Comparison of ENCODE assay signal across 26 cellular contexts in genomic region chr5:13511442-13511841, GRCh38.
"Had no signal": no experiment of that assay in that cellular context is flagged by ENCODE, and none has a peak within 500 bp of the region (broad histone marks: within the 10 kb centered on the region; RNA-seq: fewer than 3 reads in every experiment).

No MANE protein-coding gene starts in this region.

- H3K36me3 ChIP-seq: cardiac muscle cell, colonic mucosa, gastroesophageal sphincter, neutrophil, ovary, right lobe of liver, tibial artery had no signal

- DNase-seq: activated CD4-positive, alpha-beta T cell treated with anti-CD3 and anti-CD28 coated beads for 4 hours; activated CD4-positive, alpha-beta T cell treated with anti-CD3 and anti-CD28 coated beads, Interleukin-2, amount 50 U/mL, for 4 hours; activated CD4-positive, CD25-positive, alpha-beta regulatory T cell; activated effector memory CD4-positive, alpha-beta T cell treated with Interleukin-2 at 50 U/mL for 16 hours; activated naive CD4-positive, alpha-beta T cell treated with Interleukin-2 at 50 U/mL for 16 hours; activated T-cell treated with anti-CD3 and anti-CD28 coated beads for 4 hours; anterior cingulate cortex; cerebellar nuclear complex; colonic mucosa; effector CD8-positive, alpha-beta T cell; erythroblast; head of caudate nucleus; hippocampal formation; left colon; naive B cell; nephron progenitor cell; ovary; right lobe of liver; stimulated activated CD4-positive, alpha-beta T cell treated with anti-CD3 and anti-CD28 coated beads, Interleukin-12 subunit alpha, Interleukin-12 subunit beta, amount 100 ng/mL, for 4 hours; stimulated activated CD4-positive, alpha-beta T cell treated with anti-CD3 and anti-CD28 coated beads, Interleukin-4, amount 100 ng/mL, for 1 hour; stimulated activated naive CD8-positive, alpha-beta T cell treated with anti-CD3 and anti-CD28 coated beads, Interleukin-15, amount 100 ng/mL, for 72 hours; T-helper 1 cell; tibial artery had no signal

- H3K27me3 ChIP-seq: cardiac muscle cell, colonic mucosa, gastroesophageal sphincter, neutrophil, ovary, right lobe of liver, tibial artery had no signal

- H3K4me3 ChIP-seq: cardiac muscle cell, colonic mucosa, gastroesophageal sphincter, ovary, right lobe of liver, tibial artery had no signal

- H3K9me3 ChIP-seq: colonic mucosa, gastroesophageal sphincter, neutrophil, ovary, right lobe of liver, tibial artery had no signal

- H3K27ac ChIP-seq: cardiac muscle cell, colonic mucosa, gastroesophageal sphincter, neutrophil, ovary, right lobe of liver, tibial artery had no signal

- H3K4me1 ChIP-seq: colonic mucosa, gastroesophageal sphincter, right lobe of liver, tibial artery had no signal

- ATAC-seq: gastroesophageal sphincter; left colon; right lobe of liver; stimulated activated naive CD8-positive, alpha-beta T cell treated with anti-CD3 and anti-CD28 coated beads, Interleukin-15, amount 100 ng/mL, for 72 hours had no signal
